Comparison of ENCODE assay signal across 7 cellular contexts in the genomic region with DNA sequence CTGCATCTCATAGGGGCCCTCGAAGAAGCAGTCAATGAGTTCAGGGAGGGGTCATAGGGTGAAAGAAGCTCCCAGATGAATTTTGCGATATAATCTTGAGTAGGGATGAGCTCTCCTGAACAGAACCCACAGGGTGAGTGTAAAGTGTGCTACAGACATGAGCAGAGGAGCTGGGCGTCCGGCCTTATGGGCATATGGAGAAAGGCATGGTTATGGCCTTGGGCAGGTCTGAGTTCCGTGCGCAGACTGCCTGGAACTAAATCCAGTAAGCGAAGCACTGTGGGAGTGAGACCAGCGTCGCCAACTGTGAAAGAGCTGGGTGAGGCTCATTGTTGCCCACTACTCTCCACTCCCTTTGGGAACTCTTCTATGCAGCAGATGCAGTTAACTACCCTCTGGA.
"Had no signal": no experiment of that assay in that cellular context is flagged by ENCODE, and none has a peak within 500 bp of the region (broad histone marks: within the 10 kb centered on the region; RNA-seq: fewer than 3 reads in every experiment).

No MANE protein-coding gene starts in this region.

- H2AFZ ChIP-seq: GM23338 had no signal

- DNase-seq: HFFc6, IMR-90, KG1 had no signal

- H3K4me3 Mint-ChIP-seq: GM23338, HFFc6 had no signal

- H3K27ac Mint-ChIP-seq: GM23338, HFFc6 had no signal

- ATAC-seq: GM23338, HCT116, K562 had no signal

- H3K4me2 ChIP-seq: GM23338 had no signal

- H3K4me1 ChIP-seq: HAP-1 had no signal
